Comparison of ENCODE assay signal across 14 cellular contexts in genomic region chr14:100680439-100681051, GRCh38. TPM values are rescaled to one million over a fixed set of nuclear protein-coding genes. Genes with fewer than 3 reads are reported as not detected.
DNase-seq lines count a peak whose midpoint lies in the region; ATAC-seq, FAIRE-seq and TF ChIP-seq lines count a peak whose summit lies in the region.
"Had no signal": no experiment of that assay in that cellular context is flagged by ENCODE, and none has a peak within 500 bp of the region (broad histone marks: within the 10 kb centered on the region; RNA-seq: fewer than 3 reads in every experiment).

No MANE protein-coding gene starts in this region.

- no peak overlapping the region for H2BK15ac ChIP-seq in H1 (ENCODE audit: low read length)

- H3K36me3 Mint-ChIP-seq in natural killer cell (no peaks in the 10 kb centered on the region), neural crest cell (ENCODE audit: low read depth) (no peaks in the 10 kb centered on the region), T-helper 17 cell (ENCODE audit: low read depth) (no peaks in the 10 kb centered on the region)
- no peaks in the 10 kb centered on the region for H3K36me3 Mint-ChIP-seq in natural killer cell treated with Interleukin-12 subunit alpha and Interleukin-12 subunit beta and Interleukin-15 and Interleukin-18, amount 100 ng/mL, for 72 hours

- peaks cover 0 to 5% (median 3%) of the 10 kb centered on the region in 4 experiments; a peak in 2 of 7 replicates for H3K4me1 ChIP-seq in H1 (replicated peaks in 1 of 4; ENCODE audit: control insufficient read depth in 3 of 4, insufficient read depth in 4 of 4, low read length in 3 of 4)

- 88% methylated on average over 19 of the region's 23 CpGs; no CpG with 5 or more reads in 1 of the 2 experiments for WGBS in H1 (ENCODE audit: extremely low coverage in 1 of 2, insufficient coverage in 1 of 2, insufficient read length in 1 of 2, insufficient replicate concordance in 2 of 2, low coverage in 1 of 2, low lambda C conversion rate in 2 of 2, missing lambda C conversion rate in 1 of 2), 2 experiments

- H4K91ac ChIP-seq in H1 (replicated peaks; ENCODE audit: insufficient read length, low read length): no peak overlapping the region

- ATAC-seq in natural killer cell: peak in 2 of 3 donors; percentile 18 to 47
- ATAC-seq in natural killer cell treated with Interleukin-12 subunit alpha and Interleukin-12 subunit beta and Interleukin-15 and Interleukin-18, amount 100 ng/mL, for 72 hours: no peak
- no peak for ATAC-seq in T-helper 17 cell
- ATAC-seq in GM18909 (IDR thresholded peaks at IDR 0.05; ENCODE audit: poor library complexity, unreplicated experiment): no peak
- ATAC-seq: A549 had no signal

- TF ChIP-seq RAD21 in H1 (IDR thresholded peaks at IDR 0.05 in 1 of 2, conservative IDR thresholded peaks at IDR 0.05 in 1 of 2; ENCODE audit: low read depth in 2 of 2, low read length in 2 of 2): no peak

- no peak overlapping the region for H3K9ac ChIP-seq in H1 (replicated peaks in 1 of 4; ENCODE audit: extremely low read depth in 1 of 4, low read depth in 3 of 4, low read length in 3 of 4)

- no peak overlapping the region for H2BK20ac ChIP-seq in H1 (ENCODE audit: low read length)

- H3K36me3 ChIP-seq in H1 (ENCODE audit: control insufficient read depth in 2 of 4, insufficient read depth in 4 of 4, low read length in 3 of 4): no peaks in the 10 kb centered on the region
- no peaks in the 10 kb centered on the region for H3K36me3 ChIP-seq in WERI-Rb-1
- H3K36me3 ChIP-seq: brain microvascular endothelial cell had no signal

- no peaks in the 10 kb centered on the region for H3K79me2 ChIP-seq in H1 (ENCODE audit: control insufficient read depth in 1 of 2, insufficient read depth in 2 of 2, low read length in 2 of 2)

- H3K4ac ChIP-seq in H1 (replicated peaks; ENCODE audit: insufficient read length, low read depth, low read length): no peak overlapping the region

- H3K4me3 Mint-ChIP-seq in natural killer cell: no peak overlapping the region
- H3K4me3 Mint-ChIP-seq in natural killer cell treated with Interleukin-12 subunit alpha and Interleukin-12 subunit beta and Interleukin-15 and Interleukin-18, amount 100 ng/mL, for 72 hours: no peak overlapping the region
- no peak overlapping the region for H3K4me3 Mint-ChIP-seq in neural crest cell
- H3K4me3 Mint-ChIP-seq in T-helper 17 cell: no peak overlapping the region

- H3K27ac ChIP-seq in H1 (ENCODE audit: low read depth, low read length) (no peak overlapping the region), WERI-Rb-1 (no peak overlapping the region)
- H3K27ac ChIP-seq: A549, brain microvascular endothelial cell had no signal

- H4K20me1 ChIP-seq in H1 (replicated peaks in 1 of 2; ENCODE audit: control insufficient read depth in 1 of 2, insufficient read depth in 2 of 2, low read length in 2 of 2): no peaks in the 10 kb centered on the region

- DNase-seq in natural killer cell (no peak), H1 (ENCODE audit: low read depth in 1 of 2, low spot score in 2 of 2) (no peak), neural crest cell (ENCODE audit: low read depth, low spot score) (no peak), T-helper 17 cell (no peak), WERI-Rb-1 (no peak), hippocampal formation (lab: John Stamatoyannopoulos, UW) (no peak)
- no peak for DNase-seq in natural killer cell treated with Interleukin-12 subunit alpha and Interleukin-12 subunit beta and Interleukin-15 and Interleukin-18, amount 100 ng/mL, for 72 hours (ENCODE audit: low spot score)
- DNase-seq: NCI-H69 had no signal

- H3K23ac ChIP-seq in H1 (ENCODE audit: insufficient read length): no peak overlapping the region

- no peak overlapping the region for H3K4me3 ChIP-seq in H1 (ENCODE audit: extremely low read depth in 1 of 4, insufficient read depth in 2 of 4, low read depth in 3 of 4, low read length in 4 of 4)
- no peak overlapping the region for H3K4me3 ChIP-seq in WERI-Rb-1 (ENCODE audit: low read depth, low read length)
- H3K4me3 ChIP-seq: A549 had no signal

- no peak overlapping the region for H3K18ac ChIP-seq in H1 (ENCODE audit: extremely low read depth, low read length)

- H2AFZ ChIP-seq in H1 (ENCODE audit: low read length): 0 out of 2 replicates have a peak overlapping the region, but pooled peaks have one; percentile 3

- H3K27me3 Mint-ChIP-seq in natural killer cell (ENCODE audit: low read depth in 2 of 2) (peaks cover 0 to 9% of the 10 kb centered on the region in 2 donors), neural crest cell (ENCODE audit: low read depth) (no peaks in the 10 kb centered on the region), T-helper 17 cell (peaks cover 15% of the 10 kb centered on the region)
- peaks cover 0 to 4% of the 10 kb centered on the region in 2 donors for H3K27me3 Mint-ChIP-seq in natural killer cell treated with Interleukin-12 subunit alpha and Interleukin-12 subunit beta and Interleukin-15 and Interleukin-18, amount 100 ng/mL, for 72 hours

- peak overlapping the region; percentile 37; the same call in 1 of the 2 replicates for H4K8ac ChIP-seq in H1 (ENCODE audit: extremely low read depth, insufficient read depth, low read length)

- no peak for TF ChIP-seq CTCF in natural killer cell (IDR thresholded peaks at IDR 0.05)
- no peak for TF ChIP-seq CTCF in H1 (IDR thresholded peaks at IDR 0.05; ENCODE audit: control extremely low read depth in 1 of 3, insufficient read depth in 1 of 3, low read depth in 1 of 3, low read length in 3 of 3)
- TF ChIP-seq CTCF in neural crest cell (conservative IDR thresholded peaks at IDR 0.05): no peak
- no peak for TF ChIP-seq CTCF in WERI-Rb-1 (IDR thresholded peaks at IDR 0.05; ENCODE audit: low read depth, low read length)

- 0 out of 7 replicates have a peak, but pooled peaks cover 0 to 1% (median 0%) of the 10 kb centered on the region in 4 experiments for H3K27me3 ChIP-seq in H1 (replicated peaks in 1 of 4; ENCODE audit: control insufficient read depth in 3 of 4, extremely low read depth in 1 of 4, insufficient read depth in 3 of 4, low read length in 3 of 4)
- no peaks in the 10 kb centered on the region for H3K27me3 ChIP-seq in WERI-Rb-1 (ENCODE audit: insufficient read depth, low read depth, severe bottlenecking)
- H3K27me3 ChIP-seq: brain microvascular endothelial cell had no signal

- POLR2A ChIA-PET in H1 (lab: Charles Lee; ENCODE audit: partially characterized antibody): no interaction called here

- no peak overlapping the region for H2AK5ac ChIP-seq in H1 (ENCODE audit: low read depth, low read length)

- H2BK5ac ChIP-seq in H1 (ENCODE audit: low read depth, low read length): no peak overlapping the region

- H3K4me1 Mint-ChIP-seq in natural killer cell (peaks cover 0 to 9% of the 10 kb centered on the region in 2 donors), neural crest cell (peaks cover 44% of the 10 kb centered on the region), T-helper 17 cell (no peaks in the 10 kb centered on the region)
- no peaks in the 10 kb centered on the region for H3K4me1 Mint-ChIP-seq in natural killer cell treated with Interleukin-12 subunit alpha and Interleukin-12 subunit beta and Interleukin-15 and Interleukin-18, amount 100 ng/mL, for 72 hours (ENCODE audit: low read depth in 2 of 2)

- H3K79me1 ChIP-seq in H1 (ENCODE audit: low read depth, low read length): no peaks in the 10 kb centered on the region

- no peak overlapping the region for H3K4me2 ChIP-seq in H1 (ENCODE audit: insufficient read depth in 1 of 2, low read depth in 2 of 2, low read length in 2 of 2)
- H3K4me2 ChIP-seq: A549 had no signal

- no peak overlapping the region for H3K14ac ChIP-seq in H1 (ENCODE audit: insufficient read length)

- H3K9me3 Mint-ChIP-seq in natural killer cell (no peaks in the 10 kb centered on the region), neural crest cell (no peaks in the 10 kb centered on the region)
- H3K9me3 Mint-ChIP-seq in natural killer cell treated with Interleukin-12 subunit alpha and Interleukin-12 subunit beta and Interleukin-15 and Interleukin-18, amount 100 ng/mL, for 72 hours: no peaks in the 10 kb centered on the region

- H2BK120ac ChIP-seq in H1 (replicated peaks; ENCODE audit: low read depth, low read length): no peak overlapping the region

- no peak overlapping the region for H3K56ac ChIP-seq in H1 (replicated peaks; ENCODE audit: insufficient read length, low read depth, low read length)

- peak overlapping the region in 1 of 2 donors; percentile 24 for H3K27ac Mint-ChIP-seq in natural killer cell
- no peak overlapping the region for H3K27ac Mint-ChIP-seq in natural killer cell treated with Interleukin-12 subunit alpha and Interleukin-12 subunit beta and Interleukin-15 and Interleukin-18, amount 100 ng/mL, for 72 hours
- peak overlapping the region; percentile 92 for H3K27ac Mint-ChIP-seq in neural crest cell (ENCODE audit: unreplicated experiment)
- H3K27ac Mint-ChIP-seq in T-helper 17 cell: no peak overlapping the region

- no peak overlapping the region for H4K5ac ChIP-seq in H1 (ENCODE audit: insufficient read length, low read depth, low read length)

- no peaks in the 10 kb centered on the region for H3K9me3 ChIP-seq in H1 (ENCODE audit: insufficient read depth in 2 of 2, low read depth in 1 of 2, low read length in 1 of 2)
- H3K9me3 ChIP-seq in T-helper 17 cell (ENCODE audit: control insufficient read depth, low read length, poor library complexity, severe bottlenecking): no peaks in the 10 kb centered on the region
- H3K9me3 ChIP-seq in WERI-Rb-1 (ENCODE audit: severe bottlenecking): no peaks in the 10 kb centered on the region
- H3K9me3 ChIP-seq: A549 had no signal

- FAIRE-seq in H1 (lab: Jason Lieb, UNC): no peak
- FAIRE-seq: A549, H54 had no signal

- no peak for TF ChIP-seq POLR2A in H1 (IDR thresholded peaks at IDR 0.05; ENCODE audit: control extremely low read depth in 1 of 2, low read depth in 2 of 2, low read length in 2 of 2)

- CTCF ChIA-PET in H1 (lab: Charles Lee; ENCODE audit: partially characterized antibody): interaction anchor here (0.5 to 1.8 kb wide), 5 partner anchors 9 to 263 kb away, joined by 3 to 6 read pairs (median 3); no protein-coding TSS in a partner anchor

- H3K23me2 ChIP-seq in H1 (ENCODE audit: low read depth, low read length): no peaks in the 10 kb centered on the region

- intact Hi-C loops in natural killer cell (cut with micrococcal nuclease): no loop called here

- 0 out of 2 replicates have a peak overlapping the region, but pooled peaks have one; percentile 50 for H2BK12ac ChIP-seq in H1 (ENCODE audit: low read depth, low read length)

- no peak for TF ChIP-seq EP300 in H1 (IDR thresholded peaks at IDR 0.05; ENCODE audit: borderline replicate concordance in 1 of 2, low read depth in 2 of 2, low read length in 2 of 2)

RNA-seq across cellular contexts. Expression of gene DLK1, which starts 46.1 kb away (rescaled TPM):
- total RNA-seq in natural killer cell (not detected), neural crest cell (4.4 and 5.2 TPM in 2 replicates), T-helper 17 cell (under 1 TPM in 1 of 2 donors, not detected in 1; 0.91 TPM)
- total RNA-seq in natural killer cell treated with Interleukin-12 subunit alpha and Interleukin-12 subunit beta and Interleukin-15 and Interleukin-18, amount 100 ng/mL, for 72 hours: not detected
- total RNA-seq in H1 (2021; fragmentation: NEBNext Ultra II Directional; extraction: Animal tissue kit (Norgen Biotek cat#: 25700)): 0.42 and 1.3 TPM in 2 replicates
- 2.4 and 7.1 TPM in 2 replicates for polyA plus RNA-seq in H1 (2011; rRNA removed)
- 2.2 TPM for polyA plus RNA-seq in H1 (2011; cell fraction: cytosol; rRNA removed)
- 5.4 TPM for polyA plus RNA-seq in H1 (2011; cell fraction: nucleus; rRNA removed)
- polyA plus RNA-seq in H1 (2012, experiment 1 of 2): 2.2 to 3.6 TPM (median 3.3 TPM) in 4 replicates
- 3.7 TPM for polyA plus RNA-seq in H1 (2012, experiment 2 of 2)
- polyA plus RNA-seq in H1 (2013, experiment 1 of 2): 0.93 TPM
- 0.98 TPM for polyA plus RNA-seq in H1 (2013, experiment 2 of 2)
- 0.51 and 1.1 TPM in 2 replicates for polyA minus RNA-seq in H1 (2011; rRNA and poly(A)+ RNA removed)
- 2.1 TPM for polyA minus RNA-seq in H1 (2011; cell fraction: cytosol; rRNA and poly(A)+ RNA removed)
- 0.80 TPM for polyA minus RNA-seq in H1 (2011; cell fraction: nucleus; rRNA and poly(A)+ RNA removed)
- total RNA-seq: fibroblast of lung; T-helper 1 cell treated with Interleukin-12 subunit alpha and Interleukin-12 subunit beta and Interleukin-4 antibody, amounts not matched to agents 30 ng/mL and 1 ng/mL, for 36 hours had no signal
- polyA plus RNA-seq: fibroblast of lung had no signal

Comparison
In these comparisons a context has a peak if more than half of its experiments do, and no peak if none do; other contexts are left out.
1. ATAC-seq: peak in natural killer cell (2 of 3); none in natural killer cell treated with Interleukin-12 subunit alpha and Interleukin-12 subunit beta and Interleukin-15 and Interleukin-18, amount 100 ng/mL, for 72 hours (0 of 2), T-helper 17 cell (single experiment) and GM18909 (single experiment).